Comparison of ENCODE assay signal across 12 cellular contexts in the genomic region with DNA sequence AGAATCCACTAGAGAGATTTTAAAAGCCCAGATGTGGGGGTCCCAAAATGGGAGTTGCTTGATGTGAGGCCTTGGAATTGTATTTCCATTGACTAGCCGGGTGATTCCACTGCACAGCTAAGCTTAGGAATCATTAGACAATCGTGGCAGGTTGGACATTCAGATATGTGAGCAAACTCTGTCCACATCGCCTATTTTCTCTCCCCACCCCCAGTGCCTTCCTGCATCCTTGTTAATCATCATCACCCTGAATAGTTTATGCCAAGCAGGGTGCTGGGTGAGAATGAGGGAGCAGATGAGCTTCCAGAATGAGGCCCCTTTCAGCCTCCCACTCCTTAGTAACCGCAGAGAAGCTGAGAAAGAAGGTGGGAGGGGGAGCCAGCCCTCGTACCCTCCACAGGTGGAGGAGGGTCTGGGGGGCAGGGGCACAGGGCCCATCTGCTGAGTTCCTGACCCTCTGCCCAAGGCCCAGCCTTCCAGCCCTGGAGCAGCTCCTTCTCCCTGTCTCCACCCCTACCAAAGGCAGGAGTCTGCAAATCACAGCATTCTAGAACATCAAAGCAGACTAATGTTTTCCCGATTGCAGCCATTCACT. TPM values are rescaled to one million over a fixed set of nuclear protein-coding genes. Genes with fewer than 3 reads are reported as not detected.
"Had no signal": no experiment of that assay in that cellular context is flagged by ENCODE, and none has a peak within 500 bp of the region (broad histone marks: within the 10 kb centered on the region; RNA-seq: fewer than 3 reads in every experiment).

No MANE protein-coding gene starts in this region.

- H3K27ac ChIP-seq: breast epithelium, right atrium auricular region, skin epidermis, stomach, thoracic aorta, upper lobe of left lung had no signal

- H3K4me3 ChIP-seq: breast epithelium, lower lobe of right lung, right atrium auricular region, skin epidermis, stomach, thoracic aorta, upper lobe of left lung had no signal

- H3K4me3 Mint-ChIP-seq: activated CD4-positive, alpha-beta T cell treated with anti-CD3 and anti-CD28 coated beads, Interleukin-2, amount 10 ng/mL, durations not matched to agents 7 days and 5 days; neural crest cell had no signal

- H3K27me3 ChIP-seq: breast epithelium, right atrium auricular region, stomach, upper lobe of left lung had no signal

- DNase-seq: activated CD8-positive, alpha-beta memory T cell treated with anti-CD3 and anti-CD28 coated beads, Interleukin-2, amount 50 U/mL, for 4 hours had no signal

- H3K36me3 ChIP-seq: breast epithelium, lower lobe of right lung, right atrium auricular region, stomach, thoracic aorta, upper lobe of left lung had no signal

- H3K4me1 ChIP-seq: breast epithelium had no signal

- H3K9me3 Mint-ChIP-seq: activated CD4-positive, alpha-beta T cell treated with anti-CD3 and anti-CD28 coated beads, Interleukin-2, amount 10 ng/mL, durations not matched to agents 7 days and 5 days; effector memory CD8-positive, alpha-beta T cell; neural crest cell had no signal

- FAIRE-seq: astrocyte had no signal

RNA-seq across cellular contexts. Expression of a gene that starts 47.1 kb away (rescaled TPM):
- total RNA-seq: activated CD4-positive, alpha-beta T cell treated with anti-CD3 and anti-CD28 coated beads, Interleukin-2, amount 10 ng/mL, durations not matched to agents 7 days and 5 days had no signal
